Comparison of ENCODE assay signal across 22 cellular contexts in genomic region chr16:14374451-14375131, GRCh38.
"Had no signal": no experiment of that assay in that cellular context is flagged by ENCODE, and none has a peak within 500 bp of the region (broad histone marks: within the 10 kb centered on the region; RNA-seq: fewer than 3 reads in every experiment).

No MANE protein-coding gene starts in this region.

- H3K27ac ChIP-seq: esophagus squamous epithelium, left lung, lower lobe of right lung, parathyroid adenoma, right atrium auricular region, tibial nerve, uterus had no signal

- H2AFZ ChIP-seq: parathyroid adenoma had no signal

- H3K27me3 Mint-ChIP-seq: activated CD8-positive, alpha-beta T cell treated with anti-CD3 and anti-CD28 coated beads for 36 hours; activated T-helper 17 cell treated with anti-CD3 and anti-CD28 coated beads, Interleukin-2, amount 50 U/mL, for 72 hours had no signal

- H3K9ac ChIP-seq: parathyroid adenoma had no signal

- H3K36me3 ChIP-seq: esophagus squamous epithelium, left lung, lower lobe of right lung, right atrium auricular region, tibial nerve, uterus had no signal

- H3K27me3 ChIP-seq: esophagus squamous epithelium, right atrium auricular region, tibial nerve, uterus had no signal

- H3K27ac Mint-ChIP-seq: activated CD8-positive, alpha-beta T cell treated with anti-CD3 and anti-CD28 coated beads for 36 hours; activated T-helper 17 cell treated with anti-CD3 and anti-CD28 coated beads, Interleukin-2, amount 50 U/mL, for 72 hours; nephron progenitor cell had no signal

- H3K4me3 ChIP-seq: esophagus squamous epithelium, left lung, lower lobe of right lung, mucosa of descending colon, right atrium auricular region, tibial nerve, uterus had no signal

- H3K9me3 ChIP-seq: esophagus squamous epithelium, left lung, lower lobe of right lung, mucosa of descending colon, right atrium auricular region, tibial nerve, uterus had no signal

- DNase-seq: activated CD4-positive, alpha-beta T cell treated with anti-CD3 and anti-CD28 coated beads, Interleukin-2, amount 50 U/mL, for 1 hour; activated CD8-positive, alpha-beta T cell treated with anti-CD3 and anti-CD28 coated beads for 36 hours; activated gamma-delta T cell treated with Interleukin-2 at 50 U/mL for 16 hours; activated naive CD4-positive, alpha-beta T cell treated with anti-CD3 and anti-CD28 coated beads, Interleukin-2, amount 50 U/mL, for 16 hours; activated T-cell treated with anti-CD3 and anti-CD28 coated beads, Interleukin-2, amount 50 U/mL, for 4 hours; amniotic stem cell; central memory CD4-positive, alpha-beta T cell; dermis blood vessel endothelial cell; effector CD4-positive, alpha-beta T cell; esophagus squamous epithelium; lower lobe of right lung; mesendoderm; mucosa of descending colon; nephron progenitor cell; stimulated activated naive CD4-positive, alpha-beta T cell; T-helper 2 cell; uterus had no signal

- H3K4me3 Mint-ChIP-seq: activated CD8-positive, alpha-beta T cell treated with anti-CD3 and anti-CD28 coated beads for 36 hours; activated T-cell treated with anti-CD3 and anti-CD28 coated beads, Interleukin-2, amount 50 U/mL, for 4 hours; activated T-helper 17 cell treated with anti-CD3 and anti-CD28 coated beads, Interleukin-2, amount 50 U/mL, for 72 hours; nephron progenitor cell had no signal

- H3K4me1 ChIP-seq: left lung, lower lobe of right lung, parathyroid adenoma, uterus had no signal

- H3K9me3 Mint-ChIP-seq: activated CD8-positive, alpha-beta T cell treated with anti-CD3 and anti-CD28 coated beads for 36 hours; activated T-cell treated with anti-CD3 and anti-CD28 coated beads, Interleukin-2, amount 50 U/mL, for 4 hours; activated T-helper 17 cell treated with anti-CD3 and anti-CD28 coated beads, Interleukin-2, amount 50 U/mL, for 72 hours; nephron progenitor cell had no signal

- H3K4me1 Mint-ChIP-seq: activated T-helper 17 cell treated with anti-CD3 and anti-CD28 coated beads, Interleukin-2, amount 50 U/mL, for 72 hours had no signal

- ATAC-seq: activated CD8-positive, alpha-beta T cell treated with anti-CD3 and anti-CD28 coated beads for 36 hours; activated T-cell treated with anti-CD3 and anti-CD28 coated beads, Interleukin-2, amount 50 U/mL, for 4 hours; activated T-helper 17 cell treated with anti-CD3 and anti-CD28 coated beads, Interleukin-2, amount 50 U/mL, for 72 hours; left lung; lower lobe of right lung; mucosa of descending colon had no signal
